ENCODE assay signal across 28 cellular contexts in genomic region chr1:115245227-115245626, GRCh38.
"Had no signal": no experiment of that assay in that cellular context is flagged by ENCODE, and none has a peak within 500 bp of the region (broad histone marks: within the 10 kb centered on the region; RNA-seq: fewer than 3 reads in every experiment).

No MANE protein-coding gene starts in this region.

- FAIRE-seq: urothelium cell line had no signal

- ATAC-seq: naive thymus-derived CD8-positive, alpha-beta T cell; natural killer cell treated with Interleukin-12 subunit alpha and Interleukin-12 subunit beta and Interleukin-15 and Interleukin-18, amount 100 ng/mL, for 72 hours; psoas muscle; right cardiac atrium; right lobe of liver; stimulated activated memory B cell treated with anti-CD40 and anti-IgM and Interleukin-4, amounts not matched to agents 10 μg/mL and 1 μg/mL and 100 μg/mL, for 72 hours; stimulated activated naive CD8-positive, alpha-beta T cell treated with anti-CD3 and anti-CD28 coated beads, Interleukin-15, amount 100 ng/mL, for 72 hours; stimulated activated naive CD8-positive, alpha-beta T cell treated with anti-CD3 and anti-CD28 coated beads, Interleukin-15, Interleukin-2, amounts not matched to agents 100 U/mL and 50 U/mL, for 24 hours had no signal

- H3K27ac ChIP-seq: neutrophil, parathyroid adenoma, psoas muscle, right lobe of liver, sigmoid colon, suprapubic skin, testis, tibial artery, transverse colon, vagina had no signal

- H3K9me3 ChIP-seq: neutrophil, right lobe of liver, sigmoid colon, testis, vagina had no signal

- H3K4me3 ChIP-seq: psoas muscle, right lobe of liver, sigmoid colon, suprapubic skin, testis, tibial artery, transverse colon, vagina had no signal

- H3K9ac ChIP-seq: parathyroid adenoma had no signal

- H3K79me2 ChIP-seq: parathyroid adenoma had no signal

- H3K4me1 ChIP-seq: parathyroid adenoma, psoas muscle, right lobe of liver, sigmoid colon, suprapubic skin, testis, tibial artery, transverse colon, vagina had no signal

- H3K36me3 ChIP-seq: neutrophil, right lobe of liver, sigmoid colon, suprapubic skin, tibial artery, transverse colon, vagina had no signal

- H3K27me3 ChIP-seq: neutrophil, right lobe of liver, sigmoid colon, suprapubic skin, testis, tibial artery, transverse colon, vagina had no signal

- DNase-seq: naive thymus-derived CD8-positive, alpha-beta T cell; nephron progenitor cell; nucleus accumbens; posterior cingulate gyrus; psoas muscle; right cardiac atrium; right lobe of liver; sigmoid colon; small intestine; stimulated activated CD4-positive, alpha-beta T cell treated with anti-CD3 and anti-CD28 coated beads, Interleukin-15, amount 100 ng/mL, for 24 hours; stimulated activated CD4-positive, alpha-beta T cell treated with anti-CD3 and anti-CD28 coated beads, Interleukin-2, amount 100 ng/mL, for 24 hours; stimulated activated CD4-positive, alpha-beta T cell treated with anti-CD3 and anti-CD28 coated beads, Interleukin-2, amount 100 ng/mL, for 48 hours; stimulated activated CD4-positive, alpha-beta T cell treated with anti-CD3 and anti-CD28 coated beads, Interleukin-4, amount 100 ng/mL, for 4 hours; stimulated activated CD8-positive, alpha-beta memory T cell treated with anti-CD3 and anti-CD28 coated beads, Interleukin-4, amount 100 ng/mL, for 48 hours; stimulated activated naive CD4-positive, alpha-beta T cell; stimulated activated naive CD8-positive, alpha-beta T cell treated with anti-CD3 and anti-CD28 coated beads, Interleukin-15, amount 100 ng/mL, for 72 hours; stimulated activated naive CD8-positive, alpha-beta T cell treated with anti-CD3 and anti-CD28 coated beads, Interleukin-15, Interleukin-2, amounts not matched to agents 100 U/mL and 50 U/mL, for 24 hours; substantia nigra; testis; tibial artery; transverse colon had no signal
